Comparison of ENCODE assay signal across 9 cellular contexts in the genomic region with DNA sequence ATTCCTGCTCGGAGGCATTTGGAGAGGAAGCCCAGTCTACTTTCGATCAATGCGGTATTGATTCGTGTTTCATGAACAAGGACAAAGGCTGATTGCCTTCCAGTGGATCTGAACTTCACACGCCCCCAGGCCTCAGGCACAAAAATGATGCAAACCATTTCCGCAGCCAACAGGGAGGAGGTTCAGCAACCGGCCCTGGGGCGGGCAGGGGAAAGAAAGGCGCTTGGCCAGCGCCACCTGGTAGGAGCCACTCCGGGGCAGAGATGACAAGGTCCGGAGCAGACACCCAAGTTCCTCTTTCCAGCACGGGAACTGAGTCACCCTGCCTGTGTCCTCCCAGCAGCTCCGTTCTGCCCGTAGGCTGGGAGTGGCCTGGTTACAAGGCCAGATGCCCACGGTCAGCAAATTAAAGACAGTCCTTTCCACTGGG.
DNase-seq lines count a peak whose midpoint lies in the region; ATAC-seq and TF ChIP-seq lines count a peak whose summit lies in the region.
"Had no signal": no experiment of that assay in that cellular context is flagged by ENCODE, and none has a peak within 500 bp of the region (broad histone marks: within the 10 kb centered on the region; RNA-seq: fewer than 3 reads in every experiment).

No MANE protein-coding gene starts in this region.

- no peaks in the 10 kb centered on the region for H3K36me3 ChIP-seq in thymus (ENCODE audit: control insufficient read depth, insufficient read depth)

- WGBS in thymus: 35% methylated on average over 16 of the region's 16 CpGs

- H3K27ac ChIP-seq in HL-60 (replicated peaks) (peak overlapping the region; percentile 64), layer of hippocampus (ENCODE audit: low read depth, low read length) (peak overlapping the region; percentile 52), thymus (ENCODE audit: low read depth) (peak overlapping the region; percentile 31)

- no peak for TF ChIP-seq CTCF in AG10803 (conservative IDR thresholded peaks at IDR 0.05; ENCODE audit: low read length)
- no peak for TF ChIP-seq CTCF in HL-60 (IDR thresholded peaks at IDR 0.05; ENCODE audit: insufficient read depth, low read length)

- H3K27me3 ChIP-seq in HL-60 (ENCODE audit: insufficient read depth, poor library complexity, severe bottlenecking): no peaks in the 10 kb centered on the region
- H3K27me3 ChIP-seq in layer of hippocampus (ENCODE audit: control insufficient read depth, insufficient read depth, low read length): no peaks in the 10 kb centered on the region
- H3K27me3 ChIP-seq in thymus (ENCODE audit: control insufficient read depth, insufficient read depth): no peaks in the 10 kb centered on the region

- H3K9me3 ChIP-seq in thymus (ENCODE audit: control insufficient read depth): no peaks in the 10 kb centered on the region

- no peaks in the 10 kb centered on the region for H3K4me1 ChIP-seq in thymus (ENCODE audit: control insufficient read depth, insufficient read depth, low read length)

- DNase-seq in AG10803 (ENCODE audit: low read depth): peak; percentile 69
- peak; percentile 98 for DNase-seq in HL-60 (ENCODE audit: low read depth in 1 of 2, low spot score in 1 of 2)
- DNase-seq in anterior cingulate cortex (lab: John Stamatoyannopoulos, UW): peak in 36 of 58 donors; percentile 15 to 82 (median 46)
- DNase-seq in NCI-H82 (lab: John Stamatoyannopoulos, UW): no peak
- no peak for DNase-seq in stimulated activated CD4-positive, alpha-beta T cell treated with anti-CD3 and anti-CD28 coated beads, Interleukin-4, amount 100 ng/mL, for 1 hour

- H3K4me3 ChIP-seq in AG10803 (ENCODE audit: low read length) (no peak overlapping the region), HL-60 (replicated peaks; ENCODE audit: insufficient read depth, low read length) (no peak overlapping the region), thymus (ENCODE audit: low read length) (no peak overlapping the region)

- no peak for ATAC-seq in HG03097 (IDR thresholded peaks at IDR 0.05; ENCODE audit: low FRiP score, unreplicated experiment)
- ATAC-seq: T-cell had no signal

Comparison
In these comparisons a context has a peak if more than half of its experiments do, and no peak if none do; other contexts are left out.
1. DNase-seq: peak in AG10803 (single experiment), HL-60 (2 of 2) and anterior cingulate cortex (36 of 58); none in NCI-H82 (single experiment) and stimulated activated CD4-positive, alpha-beta T cell treated with anti-CD3 and anti-CD28 coated beads, Interleukin-4, amount 100 ng/mL, for 1 hour (single experiment).
2. Peak in every context shown above with its lines, with median percentiles within 50 percentile points of each other: H3K27ac ChIP-seq.